Comparison of ENCODE assay signal across 20 cellular contexts in genomic region chr7:122675011-122675410, GRCh38. TPM values are rescaled to one million over a fixed set of nuclear protein-coding genes. Genes with fewer than 3 reads are reported as not detected.
DNase-seq lines count a peak whose midpoint lies in the region; FAIRE-seq and TF ChIP-seq lines count a peak whose summit lies in the region.
"Had no signal": no experiment of that assay in that cellular context is flagged by ENCODE, and none has a peak within 500 bp of the region (broad histone marks: within the 10 kb centered on the region; RNA-seq: fewer than 3 reads in every experiment).

No MANE protein-coding gene starts in this region.

- H3K9me3 ChIP-seq in stomach, result no peaks in the 10 kb centered on the region
- H3K9me3 ChIP-seq in BE2C, result no peaks in the 10 kb centered on the region
- H3K9me3 ChIP-seq in colonic mucosa, result no peaks in the 10 kb centered on the region
- H3K9me3 ChIP-seq: gastroesophageal sphincter, sigmoid colon had no signal

- no peaks in the 10 kb centered on the region for H3K27me3 ChIP-seq in stomach
- H3K27me3 ChIP-seq in BE2C, result no peaks in the 10 kb centered on the region
- H3K27me3 ChIP-seq in colonic mucosa, result no peaks in the 10 kb centered on the region
- H3K27me3 ChIP-seq: gastroesophageal sphincter, sigmoid colon had no signal

- TF ChIP-seq POLR2A in H54 (IDR thresholded peaks at IDR 0.05; ENCODE audit: low read depth, low read length) (no peak), stomach (IDR thresholded peaks at IDR 0.05) (no peak)

- TF ChIP-seq CTCF in fibroblast of pulmonary artery (IDR thresholded peaks at IDR 0.05; ENCODE audit: low read length, missing control alignments), result no peak
- no peak for TF ChIP-seq CTCF in stomach (IDR thresholded peaks at IDR 0.05)
- TF ChIP-seq CTCF in BE2C (IDR thresholded peaks at IDR 0.05; ENCODE audit: low read depth, low read length), result no peak
- TF ChIP-seq CTCF in colonic mucosa (IDR thresholded peaks at IDR 0.05), result no peak

- H3K9ac ChIP-seq in colonic mucosa (ENCODE audit: low read depth in 2 of 2, low read length in 2 of 2), result no peak overlapping the region

- H3K27ac ChIP-seq in stomach, result peak overlapping the region; percentile 11 to 64 (median 41)
- no peak overlapping the region for H3K27ac ChIP-seq in colonic mucosa
- H3K27ac ChIP-seq: epithelial cell of prostate, gastroesophageal sphincter, sigmoid colon had no signal

- H3K4me3 ChIP-seq in fibroblast of pulmonary artery (replicated peaks; ENCODE audit: low read depth, low read length), result no peak overlapping the region
- H3K4me3 ChIP-seq in stomach, result no peak overlapping the region
- no peak overlapping the region for H3K4me3 ChIP-seq in BE2C (ENCODE audit: low read depth, low read length)
- no peak overlapping the region for H3K4me3 ChIP-seq in colonic mucosa
- H3K4me3 ChIP-seq: sigmoid colon had no signal

- H3K4me1 ChIP-seq in stomach (peaks cover 4 to 32% (median 16%) of the 10 kb centered on the region in 4 donors), BE2C (no peaks in the 10 kb centered on the region), colonic mucosa (no peaks in the 10 kb centered on the region)

- peak; percentile 64 for FAIRE-seq in H54 (lab: Jason Lieb, UNC)
- FAIRE-seq: urothelium cell line had no signal

- no peaks in the 10 kb centered on the region for H3K36me3 ChIP-seq in stomach
- H3K36me3 ChIP-seq in BE2C, result no peaks in the 10 kb centered on the region
- no peaks in the 10 kb centered on the region for H3K36me3 ChIP-seq in colonic mucosa
- H3K36me3 ChIP-seq: gastroesophageal sphincter, sigmoid colon had no signal

- intact Hi-C loops in stomach (cut with DNase I; ENCODE audit: low total_unique reads) (no loop called here), colonic mucosa (cut with DNase I) (no loop called here)

- DNase-seq in H54 (ENCODE audit: insufficient read length, low spot score) (peak; percentile 12), astrocyte of the hippocampus (ENCODE audit: low read depth, low spot score) (peak; percentile 57), fibroblast of pulmonary artery (ENCODE audit: low read depth) (peak; percentile 16), stomach (no peak), BE2C (no peak), colonic mucosa (no peak), activated gamma-delta T cell (lab: John Stamatoyannopoulos, UW) (no peak)
- DNase-seq: activated CD4-positive, alpha-beta T cell treated with anti-CD3 and anti-CD28 coated beads, Interleukin-2, amount 10 ng/mL, durations not matched to agents 24 days and 14 days; activated CD8-positive, alpha-beta memory T cell treated with anti-CD3 and anti-CD28 coated beads, Interleukin-2, amount 50 U/mL, for 4 hours; activated effector memory CD4-positive, alpha-beta T cell treated with anti-CD3 and anti-CD28 coated beads, Interleukin-2, amount 50 U/mL, for 16 hours; left ventricle myocardium superior; NCI-H1930; NCI-H446; nucleus accumbens; sigmoid colon; stimulated activated naive CD8-positive, alpha-beta T cell treated with anti-CD3 and anti-CD28 coated beads, Interleukin-15, amount 100 ng/mL, for 72 hours had no signal

- WGBS in stomach, 5 donors, result 56 to 62% (median 59%) methylated on average over 7 of the region's 7 CpGs

- no peak for TF ChIP-seq EP300 in stomach (IDR thresholded peaks at IDR 0.05)

RNA-seq across cellular contexts. Expression of gene RNF133, which starts 23.9 kb away (rescaled TPM):
- total RNA-seq in stomach, result 10 to 100 TPM in 2 of 5 donors, 1 to 10 TPM in 2, under 1 TPM in 1; 0.58 to 15.8 (median 7.2) TPM
- polyA plus RNA-seq in stomach, result not detected
- polyA plus RNA-seq in BE2C (2012; ENCODE audit: insufficient read depth, insufficient read length, low read depth), result not detected
- under 1 TPM; 0.32 to 0.40 TPM for total RNA-seq in colonic mucosa
- total RNA-seq: activated CD4-positive, alpha-beta T cell treated with anti-CD3 and anti-CD28 coated beads, Interleukin-2, amount 10 ng/mL, durations not matched to agents 24 days and 14 days had no signal
- polyA plus RNA-seq: BJ had no signal

RNA-seq across cellular contexts. Expression of gene RNF148, which starts 27.7 kb away (rescaled TPM):
- 10 to 100 TPM in 1 of 5 donors, 1 to 10 TPM in 2, not detected in 2; 2.9 to 10.3 (median 4.1) TPM for total RNA-seq in stomach
- under 1 TPM in 1 of 3 donors, not detected in 2; 0.15 TPM for polyA plus RNA-seq in stomach
- not detected for polyA plus RNA-seq in BE2C (2012; ENCODE audit: insufficient read depth, insufficient read length, low read depth)
- total RNA-seq in colonic mucosa, result under 1 TPM; 0.50 to 0.57 TPM
- total RNA-seq: activated CD4-positive, alpha-beta T cell treated with anti-CD3 and anti-CD28 coated beads, Interleukin-2, amount 10 ng/mL, durations not matched to agents 24 days and 14 days had no signal
- polyA plus RNA-seq: BJ had no signal

Comparison
In these comparisons a context has a peak if more than half of its experiments do, and no peak if none do; other contexts are left out.
1. DNase-seq: peak in H54 (single experiment), astrocyte of the hippocampus (single experiment) and fibroblast of pulmonary artery (single experiment); none in stomach (single experiment), BE2C (single experiment), colonic mucosa (single experiment) and activated gamma-delta T cell (single experiment).